9 cellular contexts compared by ENCODE assay signal in genomic region chr12:120012067-120012621, GRCh38. TPM values are rescaled to one million over a fixed set of nuclear protein-coding genes. Genes with fewer than 3 reads are reported as not detected.
DNase-seq lines count a peak whose midpoint lies in the region; ATAC-seq and TF ChIP-seq lines count a peak whose summit lies in the region.
"Had no signal": no experiment of that assay in that cellular context is flagged by ENCODE, and none has a peak within 500 bp of the region (broad histone marks: within the 10 kb centered on the region; RNA-seq: fewer than 3 reads in every experiment).

No MANE protein-coding gene starts in this region.

- no peak for TF ChIP-seq CTCF in MCF 10A (IDR thresholded peaks at IDR 0.05; ENCODE audit: unreplicated experiment)
- TF ChIP-seq CTCF in breast epithelium (IDR thresholded peaks at IDR 0.05) = no peak

- H3K27me3 Mint-ChIP-seq in MCF 10A (ENCODE audit: insufficient read depth, unreplicated experiment) = no peaks in the 10 kb centered on the region

- DNase-seq in MCF 10A (ENCODE audit: unreplicated experiment) (peak; percentile 7), breast epithelium (ENCODE audit: low spot score in 2 of 2) (no peak), dermis blood vessel endothelial cell (peak; percentile 30), C1 segment of cervical spinal cord (lab: John Stamatoyannopoulos, UW) (no peak), hippocampal formation (lab: John Stamatoyannopoulos, UW) (no peak)
- DNase-seq in activated CD4-positive, CD25-positive, alpha-beta regulatory T cell treated with anti-CD3 and anti-CD28 coated beads, Interleukin-2, amount 50 U/mL, for 16 hours (ENCODE audit: low read depth, low spot score) = peak; percentile 74
- peak; percentile 52 to 89 for DNase-seq in stimulated activated CD4-positive, alpha-beta T cell treated with anti-CD3 and anti-CD28 coated beads, Interleukin-4, amount 100 ng/mL, for 4 hours

- H3K9me3 Mint-ChIP-seq in MCF 10A (ENCODE audit: unreplicated experiment) = no peaks in the 10 kb centered on the region

- intact Hi-C loops in MCF 10A (cut with micrococcal nuclease) = no loop called here
- intact Hi-C loops in breast epithelium (cut with DNase I; ENCODE audit: low total_unique reads) = no loop called here

- H3K4me1 Mint-ChIP-seq in MCF 10A (ENCODE audit: insufficient read depth, unreplicated experiment) = peaks cover 7% of the 10 kb centered on the region

- POLR2A ChIA-PET in MCF 10A (lab: Yijun Ruan, JAX) = interaction anchor here (3.5 kb wide), 1 partner anchor 23 kb away, joined by 16 read pairs; the partner anchor contains the start of gene BICDL1

- CTCF ChIA-PET in MCF 10A (lab: Yijun Ruan, JAX) = no interaction called here

- no peak overlapping the region for H3K27ac Mint-ChIP-seq in MCF 10A (ENCODE audit: low read depth, unreplicated experiment)

- H3K4me3 ChIP-seq in breast epithelium = no peak overlapping the region

- no peaks in the 10 kb centered on the region for H3K27me3 ChIP-seq in breast epithelium

- H3K4me3 Mint-ChIP-seq in MCF 10A (ENCODE audit: unreplicated experiment) = no peak overlapping the region

- H3K4me1 ChIP-seq in breast epithelium = no peaks in the 10 kb centered on the region

- peak; percentile 82 for ATAC-seq in HG03139 (IDR thresholded peaks at IDR 0.05; ENCODE audit: unreplicated experiment)

- BruUV-seq in MCF 10A (replicated peaks; lab: Mats Ljungman, UMichigan) = no TSS peak

- H3K9me3 ChIP-seq in breast epithelium = no peaks in the 10 kb centered on the region

- H3K36me3 ChIP-seq in breast epithelium = no peaks in the 10 kb centered on the region

- peaks cover 6% of the 10 kb centered on the region for H3K36me3 Mint-ChIP-seq in MCF 10A (ENCODE audit: insufficient read depth, unreplicated experiment)

- no peak for TF ChIP-seq POLR2A in breast epithelium (IDR thresholded peaks at IDR 0.05)

- H3K27ac ChIP-seq in breast epithelium = no peak overlapping the region
- H3K27ac ChIP-seq: C4-2B had no signal

RNA-seq across cellular contexts. Expression of gene BICDL1, which starts 23.1 kb away (rescaled TPM):
- total RNA-seq in MCF 10A (2022) (18.4 and 20.7 TPM in 2 replicates), breast epithelium (10 to 100 TPM in 1 of 3 donors, 1 to 10 TPM in 1, under 1 TPM in 1; 0.48 to 23.4 (median 5.6) TPM), dermis blood vessel endothelial cell (0.05 TPM in 1 of 2 replicates, not detected in the other)

Comparison
In these comparisons a context has a peak if more than half of its experiments do, and no peak if none do; other contexts are left out.
1. DNase-seq: peak in MCF 10A (single experiment), activated CD4-positive, CD25-positive, alpha-beta regulatory T cell treated with anti-CD3 and anti-CD28 coated beads, Interleukin-2, amount 50 U/mL, for 16 hours (single experiment), dermis blood vessel endothelial cell (single experiment) and stimulated activated CD4-positive, alpha-beta T cell treated with anti-CD3 and anti-CD28 coated beads, Interleukin-4, amount 100 ng/mL, for 4 hours (2 of 2); none in breast epithelium (0 of 2), C1 segment of cervical spinal cord (0 of 14) and hippocampal formation (0 of 2).